Comparison of ENCODE assay signal across 20 cellular contexts in genomic region chr2:186980787-186981550, GRCh38.
A peak's percentile ranks its signal among the peaks of the same experiment; 100 is the strongest.
DNase-seq lines count a peak whose midpoint lies in the region; TF ChIP-seq lines count a peak whose summit lies in the region.
"Had no signal": no experiment of that assay in that cellular context is flagged by ENCODE, and none has a peak within 500 bp of the region (broad histone marks: within the 10 kb centered on the region; RNA-seq: fewer than 3 reads in every experiment).

No MANE protein-coding gene starts in this region.

- H3K79me2 ChIP-seq in MM.1S (ENCODE audit: low read length): no peaks in the 10 kb centered on the region

- H3K27me3 ChIP-seq in MM.1S (replicated peaks; ENCODE audit: insufficient read depth, low read length): no peaks in the 10 kb centered on the region
- H3K27me3 ChIP-seq in SJCRH30: no peaks in the 10 kb centered on the region
- H3K27me3 ChIP-seq: Peyer's patch, SJSA1 had no signal

- no TSS peak for BruUV-seq in Calu3 (replicated peaks; lab: Mats Ljungman, UMichigan)

- no peaks in the 10 kb centered on the region for H4K20me1 ChIP-seq in MM.1S (ENCODE audit: insufficient read depth, low read length)

- peaks cover 8% of the 10 kb centered on the region for H3K9me3 Mint-ChIP-seq in Calu3 (ENCODE audit: low read depth, unreplicated experiment)

- H3K9ac ChIP-seq in MM.1S (ENCODE audit: low read length): no peak overlapping the region

- CTCF ChIA-PET in Calu3 (lab: Charles Lee): interaction anchor here (0.9 kb wide), 1 partner anchor 12 kb away, joined by 3 read pairs; no protein-coding TSS in a partner anchor

- DNase-seq in DMS53 (lab: John Stamatoyannopoulos, UW) (peak; percentile 87), MM.1S (peak; percentile 53), NCI-H69 (lab: John Stamatoyannopoulos, UW) (peak; percentile 9), dermis blood vessel endothelial cell (peak; percentile 14), SJCRH30 (no peak), Calu3 (no peak)
- DNase-seq in stimulated activated CD4-positive, alpha-beta T cell treated with anti-CD3 and anti-CD28 coated beads, Interleukin-15, amount 100 ng/mL, for 24 hours: no peak
- no peak for DNase-seq in stimulated activated CD4-positive, alpha-beta T cell treated with anti-CD3 and anti-CD28 coated beads, Interleukin-1b, Interleukin-23, amount 100 ng/mL, for 48 hours
- DNase-seq: DMS79 treated with DMSO at 0.1 percent for 48 hours, MV-4-11, NCI-H1930, NCI-H2171 treated with DMSO at 0.1 percent for 48 hours, NCI-H446, NCI-H526, Peyer's patch had no signal

- no peak overlapping the region for H2AFZ ChIP-seq in MM.1S (ENCODE audit: low read length)

- H3K4me3 ChIP-seq in MM.1S (ENCODE audit: low read length) (no peak overlapping the region), SJCRH30 (no peak overlapping the region)
- H3K4me3 ChIP-seq: A549, GM12878, Peyer's patch, SJSA1 had no signal

- H3K9me2 ChIP-seq in MM.1S (replicated peaks; ENCODE audit: insufficient read depth, low read length): no peaks in the 10 kb centered on the region

- no peaks in the 10 kb centered on the region for H3K36me3 Mint-ChIP-seq in Calu3 (ENCODE audit: insufficient read depth, unreplicated experiment)
- H3K36me3 Mint-ChIP-seq: CD14-positive monocyte had no signal

- peaks cover 7% of the 10 kb centered on the region for H3F3A ChIP-seq in MM.1S (ENCODE audit: insufficient read depth, low read length)

- H3K27ac ChIP-seq in MM.1S (ENCODE audit: low read length) (peak overlapping the region; percentile 15; the same call in 1 of the 2 replicates), SJCRH30 (no peak overlapping the region)
- H3K27ac ChIP-seq: A549, Peyer's patch, SJSA1 had no signal

- peaks cover 8% of the 10 kb centered on the region for H3K4me1 Mint-ChIP-seq in Calu3 (ENCODE audit: low read depth, unreplicated experiment)
- H3K4me1 Mint-ChIP-seq: B cell, CD14-positive monocyte had no signal

- peaks cover 37% of the 10 kb centered on the region for H3K4me1 ChIP-seq in MM.1S (ENCODE audit: low read length)
- peaks cover 5% of the 10 kb centered on the region; the same call in 1 of the 2 replicates for H3K4me1 ChIP-seq in SJCRH30
- H3K4me1 ChIP-seq: A549, Peyer's patch, SJSA1 had no signal

- no peak overlapping the region for H3K27ac Mint-ChIP-seq in Calu3 (ENCODE audit: unreplicated experiment)
- H3K27ac Mint-ChIP-seq: B cell, CD14-positive monocyte had no signal

- H3K36me3 ChIP-seq in MM.1S (replicated peaks; ENCODE audit: insufficient read depth, low read length) (no peaks in the 10 kb centered on the region), SJCRH30 (no peaks in the 10 kb centered on the region)
- H3K36me3 ChIP-seq: Peyer's patch, SJSA1 had no signal

- H3K9me3 ChIP-seq in MM.1S (replicated peaks; ENCODE audit: insufficient read depth, low read length) (no peaks in the 10 kb centered on the region), SJCRH30 (replicated peaks) (no peaks in the 10 kb centered on the region)
- H3K9me3 ChIP-seq: A549, Peyer's patch, SJSA1 had no signal

- intact Hi-C loops in Calu3 (cut with micrococcal nuclease; ENCODE audit: unreplicated experiment): no loop called here

- no peak overlapping the region for H3K4me2 ChIP-seq in MM.1S (ENCODE audit: low read depth, low read length)
- H3K4me2 ChIP-seq: A549 had no signal

- TF ChIP-seq CTCF in MM.1S (IDR thresholded peaks at IDR 0.05; ENCODE audit: low read length): no peak
- TF ChIP-seq CTCF in Calu3 (IDR thresholded peaks at IDR 0.05; ENCODE audit: unreplicated experiment): no peak

- H3K27me3 Mint-ChIP-seq in Calu3 (ENCODE audit: unreplicated experiment): no peaks in the 10 kb centered on the region
- H3K27me3 Mint-ChIP-seq: B cell had no signal

- no peak overlapping the region for H3K4me3 Mint-ChIP-seq in Calu3 (ENCODE audit: low read depth, unreplicated experiment)
- H3K4me3 Mint-ChIP-seq: B cell, CD14-positive monocyte had no signal

Comparison
In these comparisons a context has a peak if more than half of its experiments do, and no peak if none do; other contexts are left out.
1. DNase-seq: peak in DMS53 (single experiment), MM.1S (single experiment), NCI-H69 (single experiment) and dermis blood vessel endothelial cell (single experiment); none in SJCRH30 (0 of 2), Calu3 (single experiment), stimulated activated CD4-positive, alpha-beta T cell treated with anti-CD3 and anti-CD28 coated beads, Interleukin-15, amount 100 ng/mL, for 24 hours (single experiment) and stimulated activated CD4-positive, alpha-beta T cell treated with anti-CD3 and anti-CD28 coated beads, Interleukin-1b, Interleukin-23, amount 100 ng/mL, for 48 hours (single experiment).